ENCODE assay signal across 32 cellular contexts in the genomic region with DNA sequence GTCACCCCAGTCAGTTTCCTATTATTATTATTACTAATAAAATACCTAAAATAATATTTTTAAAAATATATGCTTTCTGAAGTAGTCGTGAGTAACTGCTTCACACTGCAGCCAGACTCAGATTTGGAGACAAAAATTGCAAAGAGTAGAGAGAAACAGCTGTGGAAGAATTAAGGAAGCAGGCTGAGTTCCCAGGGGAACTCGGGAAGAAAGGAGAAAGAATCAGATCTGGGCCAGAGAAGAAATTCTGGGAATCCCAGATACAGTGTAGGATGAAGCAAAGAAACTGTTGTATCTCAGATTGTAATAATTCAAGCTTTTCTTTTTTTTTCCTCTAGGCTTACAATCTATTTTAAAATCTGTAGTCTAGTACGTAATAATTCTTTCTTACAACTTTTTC.
"Had no signal": no experiment of that assay in that cellular context is flagged by ENCODE, and none has a peak within 500 bp of the region (broad histone marks: within the 10 kb centered on the region; RNA-seq: fewer than 3 reads in every experiment).

No MANE protein-coding gene starts in this region.

- H3K27ac Mint-ChIP-seq: activated B cell treated with CpG ODN at 0.5 μM for 24 hours; activated CD8-positive, alpha-beta T cell treated with anti-CD3 and anti-CD28 coated beads for 36 hours; activated naive CD8-positive, alpha-beta T cell; activated T-helper 17 cell treated with anti-CD3 and anti-CD28 coated beads, Interleukin-2, amount 50 U/mL, for 72 hours; effector memory CD8-positive, alpha-beta T cell; T-cell; T-helper 1 cell treated with Interleukin-12 subunit alpha and Interleukin-12 subunit beta and Interleukin-4 antibody, amounts not matched to agents 30 μg/mL and 1 μg/mL, for 36 hours; T-helper 2 cell treated with Interferon-gamma antibody and Interleukin-4, amounts not matched to agents 5 μg/mL and 100 μg/mL, for 36 hours had no signal

- H3K4me1 Mint-ChIP-seq: activated B cell treated with CpG ODN at 0.5 μM for 24 hours; activated T-helper 17 cell treated with anti-CD3 and anti-CD28 coated beads, Interleukin-2, amount 50 U/mL, for 72 hours; T-cell had no signal

- H3K4me3 Mint-ChIP-seq: activated B cell treated with CpG ODN at 0.5 μM for 24 hours; activated CD8-positive, alpha-beta T cell treated with anti-CD3 and anti-CD28 coated beads for 36 hours; activated naive CD8-positive, alpha-beta T cell; activated T-cell treated with anti-CD3 and anti-CD28 coated beads, Interleukin-2, amount 50 U/mL, for 4 hours; activated T-helper 17 cell treated with anti-CD3 and anti-CD28 coated beads, Interleukin-2, amount 50 U/mL, for 72 hours; effector memory CD8-positive, alpha-beta T cell; T-cell; T-helper 1 cell treated with Interleukin-12 subunit alpha and Interleukin-12 subunit beta and Interleukin-4 antibody, amounts not matched to agents 30 μg/mL and 1 μg/mL, for 36 hours; T-helper 2 cell treated with Interferon-gamma antibody and Interleukin-4, amounts not matched to agents 5 μg/mL and 100 μg/mL, for 36 hours had no signal

- H3K9me3 Mint-ChIP-seq: activated B cell treated with CpG ODN at 0.5 μM for 24 hours; activated CD8-positive, alpha-beta T cell treated with anti-CD3 and anti-CD28 coated beads for 36 hours; activated T-cell treated with anti-CD3 and anti-CD28 coated beads, Interleukin-2, amount 50 U/mL, for 4 hours; activated T-helper 17 cell treated with anti-CD3 and anti-CD28 coated beads, Interleukin-2, amount 50 U/mL, for 72 hours; effector memory CD8-positive, alpha-beta T cell; T-cell; T-helper 1 cell treated with Interleukin-12 subunit alpha and Interleukin-12 subunit beta and Interleukin-4 antibody, amounts not matched to agents 30 μg/mL and 1 μg/mL, for 36 hours; T-helper 2 cell treated with Interferon-gamma antibody and Interleukin-4, amounts not matched to agents 5 μg/mL and 100 μg/mL, for 36 hours had no signal

- DNase-seq: activated B cell treated with CpG ODN at 0.5 μM for 24 hours; activated CD4-positive, alpha-beta T cell treated with anti-CD3 and anti-CD28 coated beads for 48 hours; activated CD4-positive, alpha-beta T cell treated with anti-CD3 and anti-CD28 coated beads, Interleukin-2, amount 50 U/mL, for 1 hour; activated CD4-positive, alpha-beta T cell treated with anti-CD3 and anti-CD28 coated beads, Interleukin-2, amount 50 U/mL, for 48 hours; activated CD8-positive, alpha-beta memory T cell treated with anti-CD3 and anti-CD28 coated beads for 24 hours; activated CD8-positive, alpha-beta T cell treated with anti-CD3 and anti-CD28 coated beads for 36 hours; activated effector memory CD4-positive, alpha-beta T cell treated with Interleukin-2 at 50 U/mL for 16 hours; activated gamma-delta T cell treated with Interleukin-2 at 50 U/mL for 16 hours; activated naive CD4-positive, alpha-beta T cell treated with anti-CD3 and anti-CD28 coated beads, Interleukin-2, amount 50 U/mL, for 16 hours; activated naive CD4-positive, alpha-beta T cell treated with Interleukin-2 at 50 U/mL for 16 hours; activated T-cell treated with anti-CD3 and anti-CD28 coated beads, Interleukin-2, amount 50 U/mL, for 4 hours; adrenal gland; amygdala; aorta; body of pancreas; caudate nucleus; cortex of kidney; dermis blood vessel endothelial cell; effector CD4-positive, alpha-beta T cell; effector memory CD8-positive, alpha-beta T cell; erythroblast; foreskin fibroblast; SW 1271; T-cell; T1000; WERI-Rb-1 had no signal

- ATAC-seq: activated CD4-positive, CD25-positive, alpha-beta regulatory T cell treated with anti-CD3 and anti-CD28 coated beads, Interleukin-2, amount 50 U/mL, for 24 hours; activated CD8-positive, alpha-beta T cell treated with anti-CD3 and anti-CD28 coated beads for 36 hours; activated T-cell treated with anti-CD3 and anti-CD28 coated beads, Interleukin-2, amount 50 U/mL, for 4 hours; activated T-helper 17 cell treated with anti-CD3 and anti-CD28 coated beads, Interleukin-2, amount 50 U/mL, for 72 hours; body of pancreas; effector memory CD8-positive, alpha-beta T cell; T-cell had no signal

- H3K36me3 ChIP-seq: adrenal gland, esophagus muscularis mucosa, WERI-Rb-1 had no signal

- H3K27me3 ChIP-seq: adrenal gland, body of pancreas, esophagus muscularis mucosa had no signal

- H3K4me3 ChIP-seq: adrenal gland, body of pancreas, esophagus muscularis mucosa had no signal

- H3K9me3 ChIP-seq: adrenal gland, body of pancreas, esophagus muscularis mucosa had no signal

- H3K4me1 ChIP-seq: adrenal gland, body of pancreas, esophagus muscularis mucosa had no signal

- H3K36me3 Mint-ChIP-seq: activated naive CD8-positive, alpha-beta T cell; T-cell had no signal

- H3K27ac ChIP-seq: adrenal gland, body of pancreas, esophagus muscularis mucosa, WERI-Rb-1 had no signal
